Comparison of ENCODE assay signal across 15 cellular contexts in genomic region chr17:27496005-27496404, GRCh38. TPM values are rescaled to one million over a fixed set of nuclear protein-coding genes. Genes with fewer than 3 reads are reported as not detected.
DNase-seq lines count a peak whose midpoint lies in the region; ATAC-seq and TF ChIP-seq lines count a peak whose summit lies in the region.
"Had no signal": no experiment of that assay in that cellular context is flagged by ENCODE, and none has a peak within 500 bp of the region (broad histone marks: within the 10 kb centered on the region; RNA-seq: fewer than 3 reads in every experiment).

No MANE protein-coding gene starts in this region.

- H3K18ac ChIP-seq in neuronal stem cell (ENCODE audit: low read length) = no peak overlapping the region

- no peak overlapping the region for H3K4me3 Mint-ChIP-seq in brain
- H3K4me3 Mint-ChIP-seq: CD4-positive, CD25-positive, alpha-beta regulatory T cell had no signal

- H3K36me3 Mint-ChIP-seq in brain = peaks cover 17% of the 10 kb centered on the region

- peaks cover 3% of the 10 kb centered on the region for H3K79me1 ChIP-seq in neuronal stem cell (ENCODE audit: low read depth, low read length)

- H4K91ac ChIP-seq in neuronal stem cell (ENCODE audit: low read depth, low read length, poor library complexity) = no peak overlapping the region

- H3K9ac ChIP-seq in neuronal stem cell (ENCODE audit: low read depth, low read length, poor library complexity) = no peak overlapping the region
- no peak overlapping the region for H3K9ac ChIP-seq in colonic mucosa (ENCODE audit: low read depth in 2 of 2, low read length in 2 of 2)

- H3K4me1 Mint-ChIP-seq in brain = peaks cover 70% of the 10 kb centered on the region

- H3K27ac ChIP-seq in psoas muscle = peak overlapping the region; percentile 79
- H3K27ac ChIP-seq in neuronal stem cell (replicated peaks; ENCODE audit: low read length) = no peak overlapping the region
- no peak overlapping the region for H3K27ac ChIP-seq in colonic mucosa

- H3K9me3 Mint-ChIP-seq in brain = peaks cover 6 to 13% (median 12%) of the 10 kb centered on the region in 5 experiments

- no peak overlapping the region for H2BK120ac ChIP-seq in neuronal stem cell (ENCODE audit: low read depth, low read length)

- no peaks in the 10 kb centered on the region for H3K27me3 ChIP-seq in psoas muscle (ENCODE audit: insufficient read depth in 3 of 3, low read length in 2 of 3)
- H3K27me3 ChIP-seq in neuronal stem cell (ENCODE audit: control insufficient read depth in 3 of 3, insufficient read depth in 3 of 3, low read depth in 1 of 3, low read length in 3 of 3) = no peaks in the 10 kb centered on the region
- H3K27me3 ChIP-seq in colonic mucosa = no peaks in the 10 kb centered on the region
- H3K27me3 ChIP-seq: ascending aorta had no signal

- peak; percentile 45 for DNase-seq in GM10248 (ENCODE audit: extremely low spot score)
- DNase-seq in psoas muscle = no peak
- no peak for DNase-seq in neuronal stem cell (ENCODE audit: low spot score)
- DNase-seq in amygdala (lab: John Stamatoyannopoulos, UW) = no peak
- no peak for DNase-seq in NCI-H774 (lab: John Stamatoyannopoulos, UW)
- DNase-seq in colonic mucosa = no peak
- DNase-seq: CD4-positive, CD25-positive, alpha-beta regulatory T cell; hippocampal formation; midbrain; NCI-H1092; right cardiac atrium; SIG-M5 had no signal

- CTCF ChIA-PET in GM10248 (lab: Yijun Ruan, JAX) = interaction anchor here (0.9 to 3.0 kb wide), 8 partner anchors 14 to 106 kb away, joined by 3 to 20 read pairs (median 4); no protein-coding TSS in a partner anchor

- H3K9me3 ChIP-seq in psoas muscle = no peaks in the 10 kb centered on the region
- peaks cover 6 to 10% of the 10 kb centered on the region in 2 donors for H3K9me3 ChIP-seq in neuronal stem cell (replicated peaks in 1 of 2; ENCODE audit: control insufficient read depth in 2 of 2, insufficient read depth in 1 of 2, low read depth in 1 of 2, low read length in 2 of 2)
- H3K9me3 ChIP-seq in colonic mucosa = no peaks in the 10 kb centered on the region
- H3K9me3 ChIP-seq: ascending aorta had no signal

- no peak overlapping the region for H3K4ac ChIP-seq in neuronal stem cell (ENCODE audit: low read length)

- peaks cover 20% of the 10 kb centered on the region for H3K4me1 ChIP-seq in psoas muscle
- H3K4me1 ChIP-seq in neuronal stem cell (ENCODE audit: control insufficient read depth in 2 of 2, insufficient read depth in 1 of 2, low read depth in 1 of 2, low read length in 2 of 2) = peaks cover 33% of the 10 kb centered on the region in 2 donors
- no peaks in the 10 kb centered on the region for H3K4me1 ChIP-seq in colonic mucosa

- H4K8ac ChIP-seq in neuronal stem cell (ENCODE audit: low read depth, low read length) = no peak overlapping the region

- no peak overlapping the region for H3K23ac ChIP-seq in neuronal stem cell (ENCODE audit: low read depth, low read length, poor library complexity)

- peak; percentile 24 for ATAC-seq in GM21529 (IDR thresholded peaks at IDR 0.05; ENCODE audit: unreplicated experiment)
- ATAC-seq in psoas muscle = no peak

- no peaks in the 10 kb centered on the region for H3K27me3 Mint-ChIP-seq in brain
- H3K27me3 Mint-ChIP-seq: CD4-positive, CD25-positive, alpha-beta regulatory T cell had no signal

- H3K14ac ChIP-seq in neuronal stem cell (ENCODE audit: low read length) = no peak overlapping the region

- peak overlapping the region in 4 of 5 experiments; percentile 41 to 96 (median 76) for H3K27ac Mint-ChIP-seq in brain

- WGBS in psoas muscle, 3 donors = 80 to 84% (median 81%) methylated on average over 5 of the region's 5 CpGs
- WGBS in neuronal stem cell (ENCODE audit: extremely low coverage in 2 of 2, insufficient read length in 2 of 2, insufficient replicate concordance in 1 of 2), 2 donors = no CpG with 5 or more reads among the region's 5 CpGs

- H3K4me3 ChIP-seq in psoas muscle (no peak overlapping the region), neuronal stem cell (ENCODE audit: low read length in 2 of 2) (no peak overlapping the region), colonic mucosa (no peak overlapping the region)
- H3K4me3 ChIP-seq: ascending aorta had no signal

- H2BK12ac ChIP-seq in neuronal stem cell (ENCODE audit: low read length) = no peak overlapping the region

- POLR2A ChIA-PET in GM10248 (lab: Yijun Ruan, JAX) = no interaction called here

- H3K4me2 ChIP-seq in neuronal stem cell (ENCODE audit: insufficient read depth, low read length, poor library complexity, severe bottlenecking) = no peak overlapping the region

- no peak for TF ChIP-seq CTCF in GM10248 (IDR thresholded peaks at IDR 0.05; ENCODE audit: control extremely low read depth, extremely low read depth, low read depth, missing control alignments)
- TF ChIP-seq CTCF in brain (conservative IDR thresholded peaks at IDR 0.05) = no peak
- TF ChIP-seq CTCF in psoas muscle (IDR thresholded peaks at IDR 0.05) = no peak
- TF ChIP-seq CTCF in colonic mucosa (IDR thresholded peaks at IDR 0.05) = no peak

- intact Hi-C loops in psoas muscle (cut with DNase I) (loop anchor here (10.0 kb wide), 2 partner anchors 141 to 251 kb away; no protein-coding TSS in a partner anchor), colonic mucosa (cut with DNase I) (no loop called here)

- H3K36me3 ChIP-seq in psoas muscle (ENCODE audit: insufficient read depth in 1 of 2, low read depth in 1 of 2) (no peaks in the 10 kb centered on the region), neuronal stem cell (replicated peaks in 1 of 2; ENCODE audit: control insufficient read depth in 2 of 2, insufficient read depth in 2 of 2, low read length in 2 of 2) (no peaks in the 10 kb centered on the region), colonic mucosa (no peaks in the 10 kb centered on the region)
- H3K36me3 ChIP-seq: ascending aorta had no signal

- H2AFZ ChIP-seq in neuronal stem cell (ENCODE audit: low read length) = no peak overlapping the region

- no peak overlapping the region for H2BK5ac ChIP-seq in neuronal stem cell (ENCODE audit: low read length)

- no peak overlapping the region for H2BK15ac ChIP-seq in neuronal stem cell (ENCODE audit: low read length)

- H2AK5ac ChIP-seq in neuronal stem cell (ENCODE audit: low read depth, low read length) = no peak overlapping the region

RNA-seq across cellular contexts. Expression of gene KSR1, which starts 39.8 kb away (rescaled TPM):
- polyA plus RNA-seq in brain (ENCODE audit: insufficient read depth, low read depth, low replicate concordance) (12.5 TPM), psoas muscle (10 to 100 TPM in 2 of 3 donors, 1 to 10 TPM in 1; 7.8 to 14.5 (median 12.9) TPM)
- total RNA-seq in psoas muscle (10 to 100 TPM; 46.5 to 93.0 (median 70.7) TPM), colonic mucosa (10 to 100 TPM; 13.9 to 16.5 TPM)
- 19.3 TPM for polyA plus RNA-seq in neuronal stem cell (2013, experiment 1 of 2)
- polyA plus RNA-seq in neuronal stem cell (2013, experiment 2 of 2) = 19.3 TPM
